In the genomic region with DNA sequence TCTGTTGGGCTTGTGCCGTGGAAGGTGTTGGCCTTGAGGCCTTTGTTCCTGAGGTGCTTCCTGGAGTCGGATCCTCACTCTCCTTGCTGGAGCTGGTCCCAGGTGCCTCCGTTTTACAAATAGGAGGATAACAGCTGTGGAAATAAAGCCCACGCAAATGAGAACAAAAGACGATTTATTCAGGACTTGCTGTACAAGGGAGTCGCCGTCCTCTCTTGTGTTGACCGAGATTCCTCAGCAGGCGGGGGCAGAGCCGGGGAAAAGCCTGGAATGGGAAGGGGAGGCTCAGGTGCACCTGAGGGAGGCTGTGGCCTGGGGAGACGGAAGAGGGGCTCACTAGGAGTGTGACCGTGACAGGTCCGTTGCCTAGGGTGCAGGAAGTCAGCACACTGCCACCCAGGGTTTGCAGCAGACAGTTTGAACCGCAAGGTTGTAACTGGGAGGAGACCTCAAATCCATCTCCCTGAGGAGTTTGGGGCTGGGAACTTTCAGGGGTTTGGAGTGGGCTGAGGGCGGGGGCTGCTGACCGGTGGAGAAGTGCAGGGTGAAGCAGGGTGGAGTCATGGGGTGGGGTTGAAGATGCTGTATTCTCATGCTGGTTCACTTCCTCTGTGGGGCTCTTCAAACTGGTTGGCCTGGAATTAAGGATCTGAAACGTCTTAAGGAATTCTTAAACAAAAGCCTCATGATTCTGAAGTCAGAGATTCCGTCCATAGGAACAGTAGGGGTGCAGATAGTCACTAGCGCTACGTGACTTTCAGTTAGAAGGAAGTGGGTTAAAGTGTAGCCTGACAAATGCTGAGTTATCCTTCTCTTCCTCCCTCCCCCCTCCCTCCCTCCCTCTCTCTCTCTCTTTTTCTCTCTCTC, we compare ENCODE assay signal across 10 cellular contexts. TPM values are rescaled to one million over a fixed set of nuclear protein-coding genes. Genes with fewer than 3 reads are reported as not detected.
DNase-seq lines count a peak whose midpoint lies in the region; ATAC-seq and TF ChIP-seq lines count a peak whose summit lies in the region.
"Had no signal": no experiment of that assay in that cellular context is flagged by ENCODE, and none has a peak within 500 bp of the region (broad histone marks: within the 10 kb centered on the region; RNA-seq: fewer than 3 reads in every experiment).

No MANE protein-coding gene starts in this region.

- DNase-seq in CD4-positive, CD25-positive, alpha-beta regulatory T cell = peak in 1 of 3 donors; percentile 57
- DNase-seq in activated CD4-positive, alpha-beta memory T cell treated with anti-CD3 and anti-CD28 coated beads for 36 hours = peak; percentile 43
- DNase-seq in medulla oblongata (ENCODE audit: extremely low spot score) (peak; percentile 27), foreskin keratinocyte (no peak), NCI-H1930 (lab: John Stamatoyannopoulos, UW) (no peak)
- DNase-seq: activated T-cell treated with anti-CD3 and anti-CD28 coated beads, Interleukin-2, amount 50 U/mL, for 4 hours; DMS79 had no signal

- no peak for ATAC-seq in CD4-positive, CD25-positive, alpha-beta regulatory T cell (ENCODE audit: low read depth in 2 of 2)
- ATAC-seq in foreskin keratinocyte (no peak), GM21723 (IDR thresholded peaks at IDR 0.05; ENCODE audit: unreplicated experiment) (no peak), GM21529 (IDR thresholded peaks at IDR 0.05; ENCODE audit: unreplicated experiment) (no peak)
- ATAC-seq: activated T-cell treated with anti-CD3 and anti-CD28 coated beads, Interleukin-2, amount 50 U/mL, for 4 hours had no signal

- H3K36me3 ChIP-seq in CD4-positive, CD25-positive, alpha-beta regulatory T cell (ENCODE audit: control insufficient read depth, insufficient read depth, low read length) = peaks cover 8% of the 10 kb centered on the region
- H3K36me3 ChIP-seq in HUES64 (ENCODE audit: insufficient read depth, low read length) = peaks cover 10% of the 10 kb centered on the region

- no peak overlapping the region for H3K4me3 ChIP-seq in CD4-positive, CD25-positive, alpha-beta regulatory T cell (ENCODE audit: low read depth, low read length)
- no peak overlapping the region for H3K4me3 ChIP-seq in HUES64 (ENCODE audit: low read length)

- H3K9ac ChIP-seq in HUES64 (ENCODE audit: low read depth, low read length) = 0 out of 2 replicates have a peak overlapping the region, but pooled peaks have one; percentile 11

- H3K4me1 ChIP-seq in CD4-positive, CD25-positive, alpha-beta regulatory T cell (ENCODE audit: control insufficient read depth, insufficient read depth, low read length, poor library complexity, severe bottlenecking) = peaks cover 31% of the 10 kb centered on the region
- H3K4me1 ChIP-seq in HUES64 (ENCODE audit: insufficient read depth, low read length) (peaks cover 6% of the 10 kb centered on the region; the same call in 1 of the 2 replicates), foreskin keratinocyte (no peaks in the 10 kb centered on the region)

- TF ChIP-seq CTCF in foreskin keratinocyte (conservative IDR thresholded peaks at IDR 0.05) = no peak

- POLR2A ChIA-PET in activated CD4-positive, alpha-beta memory T cell treated with anti-CD3 and anti-CD28 coated beads for 36 hours (lab: Charles Lee) = no interaction called here

- H3K4me1 Mint-ChIP-seq in CD4-positive, CD25-positive, alpha-beta regulatory T cell = peaks cover 9 to 41% (median 27%) of the 10 kb centered on the region in 4 donors
- H3K4me1 Mint-ChIP-seq in activated CD4-positive, alpha-beta memory T cell treated with anti-CD3 and anti-CD28 coated beads for 36 hours (ENCODE audit: low read depth) = peaks cover 57% of the 10 kb centered on the region

- peak overlapping the region; percentile 49 to 90 (median 75) for H3K4me3 Mint-ChIP-seq in CD4-positive, CD25-positive, alpha-beta regulatory T cell
- H3K4me3 Mint-ChIP-seq in activated CD4-positive, alpha-beta memory T cell treated with anti-CD3 and anti-CD28 coated beads for 36 hours = peak overlapping the region; percentile 34
- H3K4me3 Mint-ChIP-seq: activated T-cell treated with anti-CD3 and anti-CD28 coated beads, Interleukin-2, amount 50 U/mL, for 4 hours had no signal

- H3K27me3 ChIP-seq in CD4-positive, CD25-positive, alpha-beta regulatory T cell (ENCODE audit: control insufficient read depth, insufficient read depth, low read length) = no peaks in the 10 kb centered on the region
- H3K27me3 ChIP-seq in HUES64 (ENCODE audit: insufficient read depth, low read length) (no peaks in the 10 kb centered on the region), foreskin keratinocyte (no peaks in the 10 kb centered on the region)

- H3K9me3 ChIP-seq in CD4-positive, CD25-positive, alpha-beta regulatory T cell (ENCODE audit: control insufficient read depth in 2 of 2, low read length in 2 of 2) = no peaks in the 10 kb centered on the region
- H3K9me3 ChIP-seq in HUES64 (ENCODE audit: insufficient read depth, low read depth, low read length) = no peaks in the 10 kb centered on the region

- H3K9me3 Mint-ChIP-seq in CD4-positive, CD25-positive, alpha-beta regulatory T cell = peaks cover 0 to 2% (median 0%) of the 10 kb centered on the region in 7 donors
- H3K9me3 Mint-ChIP-seq in activated CD4-positive, alpha-beta memory T cell treated with anti-CD3 and anti-CD28 coated beads for 36 hours = no peaks in the 10 kb centered on the region
- H3K9me3 Mint-ChIP-seq: activated T-cell treated with anti-CD3 and anti-CD28 coated beads, Interleukin-2, amount 50 U/mL, for 4 hours had no signal

- CTCF ChIA-PET in activated CD4-positive, alpha-beta memory T cell treated with anti-CD3 and anti-CD28 coated beads for 36 hours (lab: Charles Lee) = no interaction called here

- peak overlapping the region; percentile 11 to 84 (median 72) for H3K27ac Mint-ChIP-seq in CD4-positive, CD25-positive, alpha-beta regulatory T cell
- peak overlapping the region; percentile 70 for H3K27ac Mint-ChIP-seq in activated CD4-positive, alpha-beta memory T cell treated with anti-CD3 and anti-CD28 coated beads for 36 hours

- intact Hi-C loops in activated CD4-positive, alpha-beta memory T cell treated with anti-CD3 and anti-CD28 coated beads for 36 hours (cut with micrococcal nuclease) = loop anchor here (5.0 kb wide), 1 partner anchor 46 kb away; no protein-coding TSS in a partner anchor

- no peak overlapping the region for H3K27ac ChIP-seq in CD4-positive, CD25-positive, alpha-beta regulatory T cell (ENCODE audit: insufficient read depth, low read length, poor library complexity, severe bottlenecking)
- H3K27ac ChIP-seq in HUES64 (ENCODE audit: low read depth, low read length) = peak overlapping the region; percentile 36; the same call in 1 of the 2 replicates
- no peak overlapping the region for H3K27ac ChIP-seq in foreskin keratinocyte

- H3K36me3 Mint-ChIP-seq in CD4-positive, CD25-positive, alpha-beta regulatory T cell = peaks cover 6% of the 10 kb centered on the region
- H3K36me3 Mint-ChIP-seq in activated CD4-positive, alpha-beta memory T cell treated with anti-CD3 and anti-CD28 coated beads for 36 hours = peaks cover 10% of the 10 kb centered on the region

- WGBS in HUES64 = 59% methylated on average over 19 of the region's 20 CpGs

- no peaks in the 10 kb centered on the region for H3K27me3 Mint-ChIP-seq in CD4-positive, CD25-positive, alpha-beta regulatory T cell
- no peaks in the 10 kb centered on the region for H3K27me3 Mint-ChIP-seq in activated CD4-positive, alpha-beta memory T cell treated with anti-CD3 and anti-CD28 coated beads for 36 hours

RNA-seq across cellular contexts. Expression of a gene that starts 2.6 kb away (rescaled TPM):
- total RNA-seq in CD4-positive, CD25-positive, alpha-beta regulatory T cell = 24.5 TPM
- 100 to 1,000 TPM in 2 of 4 donors, 10 to 100 TPM in 2; 83.8 to 138 (median 93.9) TPM for polyA plus RNA-seq in CD4-positive, CD25-positive, alpha-beta regulatory T cell
- 45.6 TPM for polyA plus RNA-seq in HUES64 (2013, experiment 1 of 2)
- polyA plus RNA-seq in HUES64 (2013, experiment 2 of 2) = 48.2 TPM
- 10 to 100 TPM; 40.1 to 42.3 TPM for total RNA-seq in activated CD4-positive, alpha-beta memory T cell treated with anti-CD3 and anti-CD28 coated beads for 36 hours
- total RNA-seq in foreskin keratinocyte = 49.5 and 63.0 TPM in 2 replicates
- polyA plus RNA-seq in foreskin keratinocyte = 123 and 183 TPM in 2 replicates

RNA-seq across cellular contexts. Expression of a gene that starts 10.7 kb away (rescaled TPM):
- 24.1 TPM for total RNA-seq in CD4-positive, CD25-positive, alpha-beta regulatory T cell
- polyA plus RNA-seq in CD4-positive, CD25-positive, alpha-beta regulatory T cell = 10 to 100 TPM; 12.1 to 17.3 (median 14.2) TPM
- polyA plus RNA-seq in HUES64 (2013, experiment 1 of 2) = 39.5 TPM
- 29.7 TPM for polyA plus RNA-seq in HUES64 (2013, experiment 2 of 2)
- 10 to 100 TPM; 42.7 to 47.8 TPM for total RNA-seq in activated CD4-positive, alpha-beta memory T cell treated with anti-CD3 and anti-CD28 coated beads for 36 hours
- total RNA-seq in foreskin keratinocyte = 26.5 and 28.0 TPM in 2 replicates
- polyA plus RNA-seq in foreskin keratinocyte = 31.8 and 37.0 TPM in 2 replicates

RNA-seq across cellular contexts. Expression of a gene that starts 59.8 kb away (rescaled TPM):
- 80.9 TPM for total RNA-seq in CD4-positive, CD25-positive, alpha-beta regulatory T cell
- polyA plus RNA-seq in CD4-positive, CD25-positive, alpha-beta regulatory T cell = 10 to 100 TPM; 28.5 to 73.1 (median 36.7) TPM
- polyA plus RNA-seq in HUES64 (2013, experiment 1 of 2) = 31.3 TPM
- 38.0 TPM for polyA plus RNA-seq in HUES64 (2013, experiment 2 of 2)
- 100 to 1,000 TPM; 126 to 131 TPM for total RNA-seq in activated CD4-positive, alpha-beta memory T cell treated with anti-CD3 and anti-CD28 coated beads for 36 hours
- 150 and 176 TPM in 2 replicates for total RNA-seq in foreskin keratinocyte
- 176 and 205 TPM in 2 replicates for polyA plus RNA-seq in foreskin keratinocyte

Comparison
In these comparisons a context has a peak if more than half of its experiments do, and no peak if none do; other contexts are left out.
1. DNase-seq: peak in activated CD4-positive, alpha-beta memory T cell treated with anti-CD3 and anti-CD28 coated beads for 36 hours (single experiment) and medulla oblongata (single experiment); none in foreskin keratinocyte (0 of 2) and NCI-H1930 (0 of 2).